Comparison of ENCODE assay signal across 30 cellular contexts in the genomic region with DNA sequence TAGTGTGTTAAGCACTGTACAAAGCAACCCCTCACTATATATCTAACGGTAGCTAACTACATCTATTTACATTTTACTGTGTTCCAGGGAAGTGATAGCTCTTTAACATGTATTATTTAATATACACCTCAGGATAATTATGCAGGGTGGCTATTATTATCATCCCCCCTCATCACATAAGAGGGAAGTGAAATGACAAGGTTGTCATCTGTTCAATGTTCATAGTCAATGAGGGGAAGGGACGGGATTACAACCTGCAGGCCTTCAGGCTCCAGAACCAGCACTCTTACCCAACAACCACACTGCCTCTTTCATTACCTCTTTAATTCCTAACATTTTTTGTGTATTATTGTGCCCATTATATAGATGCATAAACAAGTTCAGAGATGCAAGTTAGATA.
"Had no signal": no experiment of that assay in that cellular context is flagged by ENCODE, and none has a peak within 500 bp of the region (broad histone marks: within the 10 kb centered on the region; RNA-seq: fewer than 3 reads in every experiment).

No MANE protein-coding gene starts in this region.

- H3K9me3 ChIP-seq: adrenal gland, body of pancreas, esophagus muscularis mucosa, gastrocnemius medialis, heart right ventricle had no signal

- H3K4me1 Mint-ChIP-seq: activated CD4-positive, alpha-beta T cell treated with anti-CD3 and anti-CD28 coated beads, Interleukin-2, amount 10 ng/mL, durations not matched to agents 7 days and 5 days; activated T-helper 17 cell treated with anti-CD3 and anti-CD28 coated beads, Interleukin-2, amount 50 U/mL, for 72 hours; T-helper 17 cell had no signal

- DNase-seq: activated CD4-positive, alpha-beta T cell treated with anti-CD3 and anti-CD28 coated beads for 1 hour; activated CD4-positive, alpha-beta T cell treated with anti-CD3 and anti-CD28 coated beads for 4 hours; activated CD4-positive, alpha-beta T cell treated with anti-CD3 and anti-CD28 coated beads, Interleukin-2, amount 10 ng/mL, durations not matched to agents 7 days and 5 days; activated CD4-positive, alpha-beta T cell treated with anti-CD3 and anti-CD28 coated beads, Interleukin-2, amount 50 U/mL, for 48 hours; activated CD8-positive, alpha-beta memory T cell treated with anti-CD3 and anti-CD28 coated beads for 24 hours; activated CD8-positive, alpha-beta T cell treated with anti-CD3 and anti-CD28 coated beads for 36 hours; activated effector memory CD4-positive, alpha-beta T cell treated with Interleukin-2 at 50 U/mL for 16 hours; activated gamma-delta T cell treated with Interleukin-2 at 50 U/mL for 16 hours; activated naive CD4-positive, alpha-beta T cell treated with anti-CD3 and anti-CD28 coated beads, Interleukin-2, amount 50 U/mL, for 16 hours; activated naive CD4-positive, alpha-beta T cell treated with Interleukin-2 at 50 U/mL for 16 hours; activated T-cell treated with anti-CD3 and anti-CD28 coated beads, Interleukin-2, amount 50 U/mL, for 4 hours; adrenal gland; amygdala; aorta; body of pancreas; caudate nucleus; cortex of kidney; dermis blood vessel endothelial cell; effector CD4-positive, alpha-beta T cell; effector memory CD8-positive, alpha-beta T cell; erythroblast; foreskin keratinocyte; gastrocnemius medialis; heart right ventricle; T-helper 1 cell; T-helper 17 cell had no signal

- H3K27ac ChIP-seq: adrenal gland, body of pancreas, esophagus muscularis mucosa, foreskin keratinocyte, gastrocnemius medialis, heart right ventricle had no signal

- H3K36me3 Mint-ChIP-seq: activated naive CD8-positive, alpha-beta T cell had no signal

- H3K4me3 Mint-ChIP-seq: activated CD4-positive, alpha-beta T cell treated with anti-CD3 and anti-CD28 coated beads, Interleukin-2, amount 10 ng/mL, durations not matched to agents 7 days and 5 days; activated CD8-positive, alpha-beta T cell treated with anti-CD3 and anti-CD28 coated beads for 36 hours; activated naive CD8-positive, alpha-beta T cell; activated T-cell treated with anti-CD3 and anti-CD28 coated beads, Interleukin-2, amount 50 U/mL, for 4 hours; activated T-helper 17 cell treated with anti-CD3 and anti-CD28 coated beads, Interleukin-2, amount 50 U/mL, for 72 hours; effector memory CD8-positive, alpha-beta T cell; T-helper 17 cell; T-helper 2 cell treated with Interferon-gamma antibody and Interleukin-4, amounts not matched to agents 5 μg/mL and 100 μg/mL, for 36 hours had no signal

- H3K4me3 ChIP-seq: adrenal gland, body of pancreas, esophagus muscularis mucosa, gastrocnemius medialis, heart right ventricle had no signal

- ATAC-seq: activated CD8-positive, alpha-beta T cell treated with anti-CD3 and anti-CD28 coated beads for 36 hours; activated T-cell treated with anti-CD3 and anti-CD28 coated beads, Interleukin-2, amount 50 U/mL, for 4 hours; activated T-helper 17 cell treated with anti-CD3 and anti-CD28 coated beads, Interleukin-2, amount 50 U/mL, for 72 hours; body of pancreas; effector memory CD8-positive, alpha-beta T cell; foreskin keratinocyte; gastrocnemius medialis; heart right ventricle; T-helper 17 cell had no signal

- H3K36me3 ChIP-seq: adrenal gland, esophagus muscularis mucosa, gastrocnemius medialis, heart right ventricle had no signal

- H3K27me3 Mint-ChIP-seq: activated CD4-positive, alpha-beta T cell treated with anti-CD3 and anti-CD28 coated beads, Interleukin-2, amount 10 ng/mL, durations not matched to agents 7 days and 5 days; activated CD8-positive, alpha-beta T cell treated with anti-CD3 and anti-CD28 coated beads for 36 hours; activated naive CD8-positive, alpha-beta T cell; activated T-helper 17 cell treated with anti-CD3 and anti-CD28 coated beads, Interleukin-2, amount 50 U/mL, for 72 hours; effector memory CD8-positive, alpha-beta T cell; T-helper 17 cell had no signal

- H3K4me1 ChIP-seq: adrenal gland, body of pancreas, gastrocnemius medialis, heart right ventricle had no signal

- H3K27me3 ChIP-seq: adrenal gland, body of pancreas, esophagus muscularis mucosa, foreskin keratinocyte, gastrocnemius medialis, heart right ventricle had no signal

- H3K27ac Mint-ChIP-seq: activated CD4-positive, alpha-beta T cell treated with anti-CD3 and anti-CD28 coated beads, Interleukin-2, amount 10 ng/mL, durations not matched to agents 7 days and 5 days; activated CD8-positive, alpha-beta T cell treated with anti-CD3 and anti-CD28 coated beads for 36 hours; activated naive CD8-positive, alpha-beta T cell; activated T-helper 17 cell treated with anti-CD3 and anti-CD28 coated beads, Interleukin-2, amount 50 U/mL, for 72 hours; effector memory CD8-positive, alpha-beta T cell; T-helper 17 cell; T-helper 2 cell treated with Interferon-gamma antibody and Interleukin-4, amounts not matched to agents 5 μg/mL and 100 μg/mL, for 36 hours had no signal
